In the genomic region with DNA sequence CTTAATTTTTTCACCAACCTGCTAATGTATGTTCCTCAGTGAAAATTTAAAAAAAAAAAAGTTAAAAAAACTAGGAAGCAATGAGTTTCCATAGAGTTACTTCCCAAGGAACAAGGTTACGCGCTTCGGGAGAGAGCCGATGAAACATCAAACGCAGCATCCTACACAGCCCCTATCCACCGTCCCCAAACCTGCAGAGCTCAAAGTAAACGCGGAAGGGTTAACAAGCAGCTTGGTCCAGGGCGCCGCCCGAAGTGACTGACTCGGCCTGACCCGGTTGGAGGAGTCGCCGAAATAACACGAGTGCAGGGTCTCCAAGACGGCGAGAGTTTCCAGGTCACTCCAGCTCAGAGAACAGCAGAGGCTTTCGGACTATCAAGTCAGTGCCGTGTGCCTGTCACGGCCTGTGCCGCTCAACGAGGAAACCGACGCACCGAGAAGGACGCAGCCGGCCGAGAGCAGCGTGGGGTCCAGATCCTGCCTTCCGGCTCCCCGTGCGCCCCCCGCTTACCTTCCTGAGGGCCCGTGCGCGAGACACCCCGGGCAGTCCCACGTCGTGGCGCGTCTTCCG, we compare ENCODE assay signal across 8 cellular contexts. TPM values are rescaled to one million over a fixed set of nuclear protein-coding genes. Genes with fewer than 3 reads are reported as not detected.
DNase-seq lines count a peak whose midpoint lies in the region; ATAC-seq and TF ChIP-seq lines count a peak whose summit lies in the region.

No MANE protein-coding gene starts in this region.

- CTCF ChIA-PET in activated naive CD4-positive, alpha-beta T cell treated with anti-CD3 and anti-CD28 coated beads for 36 hours (lab: Charles Lee): interaction anchor here (0.7 to 8.4 kb wide), 11 partner anchors 8 to 199 kb away, joined by 3 to 55 read pairs (median 4); a partner anchor contains a TSS

- peaks cover 11% of the 10 kb centered on the region for H3K36me3 Mint-ChIP-seq in activated naive CD4-positive, alpha-beta T cell treated with anti-CD3 and anti-CD28 coated beads for 36 hours (ENCODE audit: low read depth)

- TF ChIP-seq CTCF in ascending aorta (IDR thresholded peaks at IDR 0.05): no peak

- H3K36me3 ChIP-seq in ascending aorta: peaks cover 4 to 9% of the 10 kb centered on the region in 2 donors

- peak overlapping the region; percentile 80 for H3K4me3 Mint-ChIP-seq in activated naive CD4-positive, alpha-beta T cell treated with anti-CD3 and anti-CD28 coated beads for 36 hours

- intact Hi-C loops in activated naive CD4-positive, alpha-beta T cell treated with anti-CD3 and anti-CD28 coated beads for 36 hours (cut with micrococcal nuclease): loop anchor here (1.0 to 10.0 kb wide), 15 partner anchors 8 to 1240 kb away; a partner anchor contains a TSS
- intact Hi-C loops in ascending aorta (cut with DNase I): loop anchor here (1.0 to 10.0 kb wide), 12 partner anchors 28 to 1108 kb away; a partner anchor contains a TSS

- H3K9me3 ChIP-seq in ascending aorta: no peaks in the 10 kb centered on the region

- H3K27me3 Mint-ChIP-seq in activated naive CD4-positive, alpha-beta T cell treated with anti-CD3 and anti-CD28 coated beads for 36 hours (ENCODE audit: low read depth): no peaks in the 10 kb centered on the region

- peak overlapping the region; percentile 78 to 83 for H3K27ac ChIP-seq in ascending aorta

- H3K9me3 Mint-ChIP-seq in activated naive CD4-positive, alpha-beta T cell treated with anti-CD3 and anti-CD28 coated beads for 36 hours: no peaks in the 10 kb centered on the region

- peak; percentile 50 for DNase-seq in activated naive CD4-positive, alpha-beta T cell treated with anti-CD3 and anti-CD28 coated beads for 36 hours
- no peak for DNase-seq in activated naive CD4-positive, alpha-beta T cell treated with anti-CD3 and anti-CD28 coated beads, Interleukin-2, amount 50 U/mL, for 16 hours
- DNase-seq in NCI-H146 (lab: John Stamatoyannopoulos, UW) (peak; percentile 68), ascending aorta (ENCODE audit: low spot score in 2 of 2) (peak in 1 of 2 donors; percentile 70), skeletal muscle cell (ENCODE audit: low read depth) (no peak), NCI-H2107 treated with DMSO at 0.1 percent for 48 hours (lab: John Stamatoyannopoulos, UW; ENCODE audit: unreplicated experiment) (no peak)

- H3K27me3 ChIP-seq in ascending aorta: no peaks in the 10 kb centered on the region

- peak overlapping the region; percentile 85 for H3K27ac Mint-ChIP-seq in activated naive CD4-positive, alpha-beta T cell treated with anti-CD3 and anti-CD28 coated beads for 36 hours

- H3K4me1 Mint-ChIP-seq in activated naive CD4-positive, alpha-beta T cell treated with anti-CD3 and anti-CD28 coated beads for 36 hours (ENCODE audit: low read depth): peaks cover 33% of the 10 kb centered on the region

- ATAC-seq in HG02588 (IDR thresholded peaks at IDR 0.05; ENCODE audit: unreplicated experiment): peak; percentile 18

- H3K4me3 ChIP-seq in ascending aorta (peak overlapping the region; percentile 88 to 94), iPS-11a (ENCODE audit: low read depth, low read length) (peak overlapping the region; percentile 89), skeletal muscle cell (ENCODE audit: low read depth, low read length) (peak overlapping the region; percentile 78)

- H3K4me1 ChIP-seq in ascending aorta: peaks cover 3 to 12% of the 10 kb centered on the region in 2 donors

RNA-seq across cellular contexts. Expression of a gene that starts 0.5 kb away (rescaled TPM):
- 10 to 100 TPM; 48.3 to 55.1 TPM for total RNA-seq in activated naive CD4-positive, alpha-beta T cell treated with anti-CD3 and anti-CD28 coated beads for 36 hours
- 12.3 TPM for total RNA-seq in ascending aorta

RNA-seq across cellular contexts. Expression of a gene that starts 0.7 kb away (rescaled TPM):
- total RNA-seq in activated naive CD4-positive, alpha-beta T cell treated with anti-CD3 and anti-CD28 coated beads for 36 hours: 1 to 10 TPM; 1.3 to 2.1 TPM
- total RNA-seq in ascending aorta: 1.9 TPM

Comparison
In these comparisons a context has a peak if more than half of its experiments do, and no peak if none do; other contexts are left out.
1. DNase-seq: peak in activated naive CD4-positive, alpha-beta T cell treated with anti-CD3 and anti-CD28 coated beads for 36 hours (single experiment) and NCI-H146 (single experiment); none in activated naive CD4-positive, alpha-beta T cell treated with anti-CD3 and anti-CD28 coated beads, Interleukin-2, amount 50 U/mL, for 16 hours (single experiment), skeletal muscle cell (single experiment) and NCI-H2107 treated with DMSO at 0.1 percent for 48 hours (single experiment).
2. Peak in every context shown above with its lines, with median percentiles within 50 percentile points of each other: H3K4me3 ChIP-seq.